In the genomic region with DNA sequence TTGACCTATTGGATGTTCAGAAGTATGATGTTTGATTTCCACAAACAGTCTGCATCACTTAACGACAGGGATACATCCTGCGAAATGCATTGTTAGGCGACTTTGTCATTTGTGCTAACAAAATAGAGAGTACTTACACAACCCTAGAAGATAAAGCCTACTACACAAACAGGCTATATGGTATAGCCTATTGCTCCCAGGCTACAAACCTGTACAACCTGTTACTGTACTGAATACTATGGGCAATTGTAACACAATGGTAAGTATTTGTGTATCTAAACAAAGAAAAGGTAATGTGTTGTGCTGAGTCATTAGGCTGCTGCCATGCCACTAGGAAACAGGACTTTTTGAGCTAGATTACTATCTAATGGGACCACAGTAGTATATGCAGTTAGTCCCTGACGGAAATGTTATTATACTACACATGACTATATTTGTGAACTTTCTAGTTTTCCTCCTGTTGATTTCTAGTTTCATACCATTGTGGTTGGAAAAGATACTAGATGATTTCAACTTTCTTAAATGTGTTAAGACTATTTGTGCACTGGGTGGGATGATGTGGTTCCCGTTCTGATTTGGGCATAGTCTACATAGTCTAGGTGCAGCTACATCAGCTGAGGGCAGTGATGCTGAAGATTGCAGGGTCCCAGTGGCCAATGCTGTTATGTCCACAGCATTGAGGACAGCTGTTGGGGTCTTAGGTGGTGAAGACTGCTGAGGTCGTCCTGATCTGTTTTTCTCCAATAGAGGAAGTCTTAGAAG, we compare ENCODE assay signal across 23 cellular contexts.
DNase-seq lines count a peak whose midpoint lies in the region; ATAC-seq, FAIRE-seq and TF ChIP-seq lines count a peak whose summit lies in the region.
"Had no signal": no experiment of that assay in that cellular context is flagged by ENCODE, and none has a peak within 500 bp of the region (broad histone marks: within the 10 kb centered on the region; RNA-seq: fewer than 3 reads in every experiment).

No MANE protein-coding gene starts in this region.

- H3K27ac ChIP-seq in astrocyte (ENCODE audit: low read depth, low read length) (no peak overlapping the region), aorta (ENCODE audit: low read depth in 1 of 2, low read length in 2 of 2) (no peak overlapping the region), right cardiac atrium (ENCODE audit: low read length) (no peak overlapping the region)
- H3K27ac ChIP-seq: BLaER1 had no signal

- FAIRE-seq in astrocyte (lab: Jason Lieb, UNC) = no peak
- FAIRE-seq: HTR-8/SVneo had no signal

- H3K79me2 ChIP-seq in astrocyte (ENCODE audit: insufficient read depth, low read length) = no peaks in the 10 kb centered on the region

- H3K4me1 ChIP-seq in astrocyte (ENCODE audit: insufficient read depth, low read length) (no peaks in the 10 kb centered on the region), aorta (ENCODE audit: control insufficient read depth in 1 of 2, insufficient read depth in 2 of 2, low read length in 2 of 2) (no peaks in the 10 kb centered on the region), right cardiac atrium (ENCODE audit: control insufficient read depth, insufficient read depth, low read length) (no peaks in the 10 kb centered on the region)
- H3K4me1 ChIP-seq: BLaER1 had no signal

- H3K9ac ChIP-seq in astrocyte (ENCODE audit: low read length) = no peak overlapping the region
- H3K9ac ChIP-seq: BLaER1 had no signal

- H3K9me3 ChIP-seq in astrocyte (ENCODE audit: insufficient read depth, low read depth, low read length) = no peaks in the 10 kb centered on the region
- H3K9me3 ChIP-seq in aorta (ENCODE audit: control insufficient read depth, low read length) = no peaks in the 10 kb centered on the region
- H3K9me3 ChIP-seq in right cardiac atrium (ENCODE audit: control insufficient read depth, low read length) = no peaks in the 10 kb centered on the region

- TF ChIP-seq CTCF in GM12865 (IDR thresholded peaks at IDR 0.05; ENCODE audit: insufficient read depth, low read depth, low read length, missing control alignments) (no peak), astrocyte (IDR thresholded peaks at IDR 0.05; ENCODE audit: insufficient read depth, low read depth, low read length) (no peak)

- H3K4me3 ChIP-seq in GM12865 (ENCODE audit: low read depth, low read length) = no peak overlapping the region
- no peak overlapping the region for H3K4me3 ChIP-seq in astrocyte (ENCODE audit: insufficient read depth, low read depth, low read length)
- no peak overlapping the region for H3K4me3 ChIP-seq in aorta (ENCODE audit: low read length in 2 of 2)
- H3K4me3 ChIP-seq in right cardiac atrium (ENCODE audit: low read length) = no peak overlapping the region
- H3K4me3 ChIP-seq: BLaER1 had no signal

- intact Hi-C loops in aorta (cut with DNase I) = no loop called here
- intact Hi-C loops in right cardiac atrium (cut with DNase I) = no loop called here

- no peaks in the 10 kb centered on the region for H3K9me3 Mint-ChIP-seq in activated T-cell treated with anti-CD3 and anti-CD28 coated beads, Interleukin-2, amount 50 U/mL, for 24 hours
- H3K9me3 Mint-ChIP-seq in astrocyte (ENCODE audit: unreplicated experiment) = peaks cover 4% of the 10 kb centered on the region
- H3K9me3 Mint-ChIP-seq: CD8-positive, alpha-beta T cell had no signal

- H3K4me2 ChIP-seq in astrocyte (ENCODE audit: low read length) = no peak overlapping the region
- H3K4me2 ChIP-seq: BLaER1 had no signal

- DNase-seq in activated T-cell treated with anti-CD3 and anti-CD28 coated beads, Interleukin-2, amount 50 U/mL, for 24 hours = peak; percentile 25
- DNase-seq in activated T-cell treated with anti-CD3 and anti-CD28 coated beads for 4 hours = no peak
- DNase-seq in GM12865 (ENCODE audit: low read depth) = peak; percentile 9
- DNase-seq in astrocyte (ENCODE audit: low read depth) = no peak
- no peak for DNase-seq in stimulated activated naive CD8-positive, alpha-beta T cell treated with anti-CD3 and anti-CD28 coated beads, Interleukin-15, Interleukin-2, amounts not matched to agents 100 U/mL and 50 U/mL, for 24 hours
- DNase-seq in aorta = no peak
- DNase-seq in right cardiac atrium = no peak
- DNase-seq: Calu3; CD8-positive, alpha-beta T cell; DMS79 treated with DMSO at 0.1 percent for 48 hours; HCEC 1CT; IMR-90; Karpas-422; NCI-H1048; NCI-H1436; NCI-H1930; NCI-H226; NCI-H524; NCI-H82; RPMI8226; SHP77 treated with DMSO at 0.1 percent for 48 hours had no signal

- H4K20me1 ChIP-seq in astrocyte (ENCODE audit: insufficient read depth, low read length) = no peaks in the 10 kb centered on the region
- H4K20me1 ChIP-seq: BLaER1 had no signal

- no peaks in the 10 kb centered on the region for H3K36me3 Mint-ChIP-seq in activated T-cell treated with anti-CD3 and anti-CD28 coated beads, Interleukin-2, amount 50 U/mL, for 24 hours (ENCODE audit: low read depth)
- no peaks in the 10 kb centered on the region for H3K36me3 Mint-ChIP-seq in astrocyte (ENCODE audit: low read depth, unreplicated experiment)
- H3K36me3 Mint-ChIP-seq: CD8-positive, alpha-beta T cell had no signal

- H3K27ac Mint-ChIP-seq in activated T-cell treated with anti-CD3 and anti-CD28 coated beads, Interleukin-2, amount 50 U/mL, for 24 hours = no peak overlapping the region
- H3K27ac Mint-ChIP-seq in astrocyte (ENCODE audit: unreplicated experiment) = peak overlapping the region; percentile 62
- H3K27ac Mint-ChIP-seq: CD8-positive, alpha-beta T cell had no signal

- H3K4me1 Mint-ChIP-seq in activated T-cell treated with anti-CD3 and anti-CD28 coated beads, Interleukin-2, amount 50 U/mL, for 24 hours (ENCODE audit: low read depth) = peaks cover 3% of the 10 kb centered on the region
- H3K4me1 Mint-ChIP-seq in astrocyte (ENCODE audit: low read depth, unreplicated experiment) = no peaks in the 10 kb centered on the region

- 77 to 87% methylated on average over 6 of the region's 6 CpGs for WGBS in aorta, 2 donors
- WGBS in right cardiac atrium = 79% methylated on average over 6 of the region's 6 CpGs

- H3K36me3 ChIP-seq in astrocyte (ENCODE audit: insufficient read depth, low read length) (no peaks in the 10 kb centered on the region), aorta (ENCODE audit: control insufficient read depth in 1 of 2, insufficient read depth in 2 of 2, low read length in 1 of 2) (no peaks in the 10 kb centered on the region)
- H3K36me3 ChIP-seq: BLaER1 had no signal

- peaks cover 25% of the 10 kb centered on the region for H3K27me3 Mint-ChIP-seq in activated T-cell treated with anti-CD3 and anti-CD28 coated beads, Interleukin-2, amount 50 U/mL, for 24 hours
- no peaks in the 10 kb centered on the region for H3K27me3 Mint-ChIP-seq in astrocyte (ENCODE audit: low read depth, unreplicated experiment)

- H3K27me3 ChIP-seq in astrocyte (ENCODE audit: insufficient read depth, low read length) = no peaks in the 10 kb centered on the region
- H3K27me3 ChIP-seq in aorta (ENCODE audit: control insufficient read depth in 1 of 2, insufficient read depth in 2 of 2, low read length in 1 of 2) = no peaks in the 10 kb centered on the region
- no peaks in the 10 kb centered on the region for H3K27me3 ChIP-seq in right cardiac atrium (ENCODE audit: control insufficient read depth, insufficient read depth)
- H3K27me3 ChIP-seq: BLaER1 had no signal

- H2AFZ ChIP-seq in astrocyte (ENCODE audit: low read depth, low read length) = no peak overlapping the region

- no peak overlapping the region for H3K4me3 Mint-ChIP-seq in activated T-cell treated with anti-CD3 and anti-CD28 coated beads, Interleukin-2, amount 50 U/mL, for 24 hours
- no peak overlapping the region for H3K4me3 Mint-ChIP-seq in astrocyte (ENCODE audit: unreplicated experiment)
- H3K4me3 Mint-ChIP-seq: CD8-positive, alpha-beta T cell had no signal

- ATAC-seq in stimulated activated naive CD8-positive, alpha-beta T cell treated with anti-CD3 and anti-CD28 coated beads, Interleukin-15, Interleukin-2, amounts not matched to agents 100 U/mL and 50 U/mL, for 24 hours = peak; percentile 79
- no peak for ATAC-seq in aorta (ENCODE audit: low FRiP score)
- no peak for ATAC-seq in right cardiac atrium
- ATAC-seq: CD8-positive, alpha-beta T cell had no signal

Comparison
In these comparisons a context has a peak if more than half of its experiments do, and no peak if none do; other contexts are left out.
1. DNase-seq: peak in activated T-cell treated with anti-CD3 and anti-CD28 coated beads, Interleukin-2, amount 50 U/mL, for 24 hours (single experiment) and GM12865 (single experiment); none in activated T-cell treated with anti-CD3 and anti-CD28 coated beads for 4 hours (single experiment), astrocyte (single experiment), stimulated activated naive CD8-positive, alpha-beta T cell treated with anti-CD3 and anti-CD28 coated beads, Interleukin-15, Interleukin-2, amounts not matched to agents 100 U/mL and 50 U/mL, for 24 hours (single experiment), aorta (0 of 2) and right cardiac atrium (0 of 3).